9 cellular contexts compared by ENCODE assay signal in genomic region chr6:95923518-95923917, GRCh38.
DNase-seq lines count a peak whose midpoint lies in the region; ATAC-seq and TF ChIP-seq lines count a peak whose summit lies in the region.
"Had no signal": no experiment of that assay in that cellular context is flagged by ENCODE, and none has a peak within 500 bp of the region (broad histone marks: within the 10 kb centered on the region; RNA-seq: fewer than 3 reads in every experiment).

No MANE protein-coding gene starts in this region.

- no peak overlapping the region for H3K4me3 Mint-ChIP-seq in stimulated activated naive CD8-positive, alpha-beta T cell treated with anti-CD3 and anti-CD28 coated beads, Interleukin-15, amount 100 ng/mL, for 72 hours
- H3K4me3 Mint-ChIP-seq: activated B cell treated with CpG ODN at 0.5 μM for 24 hours had no signal

- no peaks in the 10 kb centered on the region for H3K27me3 ChIP-seq in brain microvascular endothelial cell (replicated peaks)

- no peak overlapping the region for H3K4me3 ChIP-seq in brain microvascular endothelial cell (ENCODE audit: low read depth, low read length)

- no peak for ATAC-seq in stimulated activated naive CD8-positive, alpha-beta T cell treated with anti-CD3 and anti-CD28 coated beads, Interleukin-15, Interleukin-2, amounts not matched to agents 100 U/mL and 50 U/mL, for 24 hours
- no peak for ATAC-seq in stimulated activated naive CD8-positive, alpha-beta T cell treated with anti-CD3 and anti-CD28 coated beads, Interleukin-15, amount 100 ng/mL, for 72 hours
- ATAC-seq in HG03432 (IDR thresholded peaks at IDR 0.05; ENCODE audit: unreplicated experiment): peak; percentile 67
- no peak for ATAC-seq in HG02973 (IDR thresholded peaks at IDR 0.05; ENCODE audit: unreplicated experiment)

- H3K9me3 Mint-ChIP-seq in stimulated activated naive CD8-positive, alpha-beta T cell treated with anti-CD3 and anti-CD28 coated beads, Interleukin-15, amount 100 ng/mL, for 72 hours: no peaks in the 10 kb centered on the region
- H3K9me3 Mint-ChIP-seq: activated B cell treated with CpG ODN at 0.5 μM for 24 hours had no signal

- H3K27me3 Mint-ChIP-seq in stimulated activated naive CD8-positive, alpha-beta T cell treated with anti-CD3 and anti-CD28 coated beads, Interleukin-15, amount 100 ng/mL, for 72 hours: no peaks in the 10 kb centered on the region
- H3K27me3 Mint-ChIP-seq: activated B cell treated with CpG ODN at 0.5 μM for 24 hours had no signal

- in situ Hi-C loops in brain microvascular endothelial cell (cut with HindIII; ENCODE audit: low pct_ligation_motif_present, low sequenced_read_pairs): no loop called here

- H3K36me3 ChIP-seq in brain microvascular endothelial cell (replicated peaks): no peaks in the 10 kb centered on the region

- peak; percentile 4 for DNase-seq in stimulated activated naive CD8-positive, alpha-beta T cell treated with anti-CD3 and anti-CD28 coated beads, Interleukin-15, Interleukin-2, amounts not matched to agents 100 U/mL and 50 U/mL, for 24 hours
- DNase-seq in stimulated activated naive CD8-positive, alpha-beta T cell treated with anti-CD3 and anti-CD28 coated beads, Interleukin-15, amount 100 ng/mL, for 72 hours: no peak
- DNase-seq in brain microvascular endothelial cell: no peak
- DNase-seq in NCI-H345 treated with DMSO at 0.1 percent for 48 hours (lab: John Stamatoyannopoulos, UW; ENCODE audit: unreplicated experiment): no peak
- DNase-seq in EL: no peak
- DNase-seq in NCI-H226: no peak
- DNase-seq: activated B cell treated with CpG ODN at 0.5 μM for 24 hours had no signal

- no peak overlapping the region for H3K27ac ChIP-seq in brain microvascular endothelial cell

- no peak overlapping the region for H3K27ac Mint-ChIP-seq in stimulated activated naive CD8-positive, alpha-beta T cell treated with anti-CD3 and anti-CD28 coated beads, Interleukin-15, amount 100 ng/mL, for 72 hours
- H3K27ac Mint-ChIP-seq: activated B cell treated with CpG ODN at 0.5 μM for 24 hours had no signal

- H3K4me1 Mint-ChIP-seq in stimulated activated naive CD8-positive, alpha-beta T cell treated with anti-CD3 and anti-CD28 coated beads, Interleukin-15, amount 100 ng/mL, for 72 hours: no peaks in the 10 kb centered on the region
- H3K4me1 Mint-ChIP-seq: activated B cell treated with CpG ODN at 0.5 μM for 24 hours had no signal

- TF ChIP-seq CTCF in brain microvascular endothelial cell (IDR thresholded peaks at IDR 0.05; ENCODE audit: low read depth, low read length, missing control alignments): peak; percentile 5
